In genomic region chr7:107169120-107170050, GRCh38 we compare ENCODE assay signal across 8 cellular contexts. TPM values are rescaled to one million over a fixed set of nuclear protein-coding genes. Genes with fewer than 3 reads are reported as not detected.
A peak's percentile ranks its signal among the peaks of the same experiment; 100 is the strongest.
DNase-seq lines count a peak whose midpoint lies in the region; ATAC-seq and TF ChIP-seq lines count a peak whose summit lies in the region.

No MANE protein-coding gene starts in this region.

- peak overlapping the region; percentile 76 for H3K27ac ChIP-seq in KOPT-K1 (ENCODE audit: low read depth, low read length, poor library complexity, severe bottlenecking)
- peak overlapping the region; percentile 87 for H3K27ac ChIP-seq in Panc1 (ENCODE audit: low read length)

- H3K9ac ChIP-seq in mucosa of stomach (ENCODE audit: low read length) = peak overlapping the region; percentile 96

- no peaks in the 10 kb centered on the region for H3K36me3 ChIP-seq in Caco-2 (ENCODE audit: control insufficient read depth, insufficient read depth, low read length)
- H3K36me3 ChIP-seq in KOPT-K1 (ENCODE audit: insufficient read depth, low read length) = no peaks in the 10 kb centered on the region
- no peaks in the 10 kb centered on the region for H3K36me3 ChIP-seq in Panc1 (ENCODE audit: control insufficient read depth, insufficient read depth, low read length)
- no peaks in the 10 kb centered on the region for H3K36me3 ChIP-seq in mucosa of stomach (ENCODE audit: control insufficient read depth, insufficient read depth, low read length)

- H3K4me1 ChIP-seq in Caco-2 = no peaks in the 10 kb centered on the region
- peaks cover 10% of the 10 kb centered on the region; the same call in 1 of the 2 replicates for H3K4me1 ChIP-seq in Panc1 (ENCODE audit: control insufficient read depth, insufficient read depth, low read length)
- peaks cover 6% of the 10 kb centered on the region for H3K4me1 ChIP-seq in mucosa of stomach (ENCODE audit: control insufficient read depth, insufficient read depth, low read length)

- DNase-seq in Caco-2 = peak; percentile 96 to 97
- peak; percentile 98 for DNase-seq in Panc1 (ENCODE audit: low read depth, low spot score)
- DNase-seq in activated T-cell treated with anti-CD3 and anti-CD28 coated beads, Interleukin-2, amount 50 U/mL, for 48 hours = peak; percentile 93 to 94
- DNase-seq in stimulated activated CD8-positive, alpha-beta memory T cell treated with anti-CD3 and anti-CD28 coated beads, Interleukin-4, amount 100 ng/mL, for 4 hours (ENCODE audit: low read depth in 2 of 2, low spot score in 1 of 2) = peak; percentile 58 to 70

- no peaks in the 10 kb centered on the region for H3K9me3 ChIP-seq in Caco-2
- H3K9me3 ChIP-seq in KOPT-K1 (ENCODE audit: insufficient read depth, low read length, poor library complexity, severe bottlenecking) = no peaks in the 10 kb centered on the region
- no peaks in the 10 kb centered on the region for H3K9me3 ChIP-seq in Panc1 (ENCODE audit: control insufficient read depth, insufficient read depth, low read depth, low read length)
- no peaks in the 10 kb centered on the region for H3K9me3 ChIP-seq in mucosa of stomach (ENCODE audit: control insufficient read depth, low read length)

- TF ChIP-seq CTCF in Caco-2 (IDR thresholded peaks at IDR 0.05; ENCODE audit: insufficient read depth in 1 of 2, low read depth in 1 of 2, low read length in 1 of 2, severe bottlenecking in 1 of 2, unreplicated experiment in 1 of 2) (no peak), Panc1 (IDR thresholded peaks at IDR 0.05) (no peak)

- peak; percentile 18 for ATAC-seq in GM21576 (IDR thresholded peaks at IDR 0.05; ENCODE audit: unreplicated experiment)
- peak; percentile 83 for ATAC-seq in Panc1
- peak; percentile 85 for ATAC-seq in esophagus mucosa

- POLR2A ChIA-PET in Caco-2 (lab: Charles Lee) = interaction anchor here (0.6 to 1.3 kb wide), 9 partner anchors 11 to 394 kb away, joined by 3 to 7 read pairs (median 4); partner anchors contain the start of genes COG5 and DUS4L
- POLR2A ChIA-PET in Panc1 (lab: Charles Lee) = interaction anchor here (0.6 to 0.8 kb wide), 5 partner anchors 88 to 1084 kb away, joined by 4 to 10 read pairs (median 4); no protein-coding TSS in a partner anchor

- in situ Hi-C loops in Panc1 (cut with HindIII; ENCODE audit: low pct_unique_long_range_greater_than_20kb, low sequenced_read_pairs) = no loop called here

- peak overlapping the region; percentile 85 for H3K4me3 Mint-ChIP-seq in Caco-2 (ENCODE audit: unreplicated experiment)

- H3K27me3 Mint-ChIP-seq in Caco-2 (ENCODE audit: insufficient read depth, unreplicated experiment) = no peaks in the 10 kb centered on the region

- peaks cover 6% of the 10 kb centered on the region for H3K4me1 Mint-ChIP-seq in Caco-2 (ENCODE audit: low read depth, unreplicated experiment)

- H3K36me3 Mint-ChIP-seq in Caco-2 (ENCODE audit: insufficient read depth, unreplicated experiment) = peaks cover 27% of the 10 kb centered on the region

- H3K27ac Mint-ChIP-seq in Caco-2 (ENCODE audit: unreplicated experiment) = peak overlapping the region; percentile 93

- intact Hi-C loops in Caco-2 (cut with micrococcal nuclease; ENCODE audit: unreplicated experiment) = loop anchor here (10.0 kb wide), 1 partner anchor 885 kb away; the partner anchor contains the start of gene NAMPT
- intact Hi-C loops in Panc1 (cut with micrococcal nuclease; ENCODE audit: unreplicated experiment) = no loop called here

- H3K4me3 ChIP-seq in Caco-2 (ENCODE audit: low read depth, low read length) (peak overlapping the region; percentile 92), Panc1 (ENCODE audit: low read depth in 2 of 2, low read length in 2 of 2) (peak overlapping the region; percentile 79 to 91), mucosa of stomach (ENCODE audit: low read length) (peak overlapping the region; percentile 48)

- H3K9me3 Mint-ChIP-seq in Caco-2 (ENCODE audit: unreplicated experiment) = no peaks in the 10 kb centered on the region

- CTCF ChIA-PET in Caco-2 (lab: Charles Lee) (interaction anchor here (0.6 to 2.5 kb wide), 7 partner anchors 17 to 656 kb away, joined by 3 to 12 read pairs (median 5); partner anchors contain the start of genes CBLL1 and CCDC71L), Panc1 (lab: Charles Lee) (interaction anchor here (0.6 to 0.7 kb wide), 4 partner anchors 11 to 1571 kb away, joined by 3 to 10 read pairs (median 7); no protein-coding TSS in a partner anchor)

- H3K27me3 ChIP-seq in Caco-2 (replicated peaks; ENCODE audit: control insufficient read depth, insufficient read depth, low read length) (no peaks in the 10 kb centered on the region), Panc1 (ENCODE audit: control insufficient read depth, insufficient read depth, low read length) (peaks cover 14% of the 10 kb centered on the region), mucosa of stomach (ENCODE audit: control insufficient read depth, insufficient read depth, low read length) (no peaks in the 10 kb centered on the region)

- BruUV-seq in Caco-2 (replicated peaks; lab: Mats Ljungman, UMichigan) (no TSS peak), Panc1 (replicated peaks; lab: Mats Ljungman, UMichigan) (no TSS peak)

RNA-seq across cellular contexts. Expression of gene HBP1, which starts 0.6 kb away (rescaled TPM):
- 24.2 and 25.5 TPM in 2 replicates for total RNA-seq in Caco-2 (2022)
- 28.1 TPM for total RNA-seq in Panc1 (2021; ENCODE audit: unreplicated experiment)
- polyA plus RNA-seq in Panc1 (2012; ENCODE audit: insufficient read length) = 23.3 TPM
- total RNA-seq in esophagus mucosa = 44.6 TPM

Comparison
In these comparisons a context has a peak if more than half of its experiments do, and no peak if none do; other contexts are left out.
1. Peak in every context shown above with its lines: DNase-seq, ATAC-seq, H3K4me3 ChIP-seq and H3K27ac ChIP-seq.
2. ATAC-seq: peak in every context shown above with its lines; median percentile 85 in esophagus mucosa; 83 in Panc1; 18 in GM21576.